ENCODE assay signal across 18 cellular contexts in genomic region chr4:111681270-111681669, GRCh38.
DNase-seq lines count a peak whose midpoint lies in the region; ATAC-seq and TF ChIP-seq lines count a peak whose summit lies in the region.
"Had no signal": no experiment of that assay in that cellular context is flagged by ENCODE, and none has a peak within 500 bp of the region (broad histone marks: within the 10 kb centered on the region; RNA-seq: fewer than 3 reads in every experiment).

No MANE protein-coding gene starts in this region.

- H3K23ac ChIP-seq in mesendoderm (ENCODE audit: low read length) = no peak overlapping the region

- peaks cover 13% of the 10 kb centered on the region for H3K9me3 Mint-ChIP-seq in stimulated activated effector memory CD8-positive, alpha-beta T cell treated with anti-CD3 and anti-CD28 coated beads, Interleukin-12 subunit alpha, Interleukin-12 subunit beta, amount 100 ng/mL, for 72 hours
- H3K9me3 Mint-ChIP-seq: CD4-positive, alpha-beta T cell had no signal

- H3K56ac ChIP-seq in mesendoderm (ENCODE audit: low read length) = no peak overlapping the region

- H3K36me3 Mint-ChIP-seq in stimulated activated effector memory CD8-positive, alpha-beta T cell treated with anti-CD3 and anti-CD28 coated beads, Interleukin-12 subunit alpha, Interleukin-12 subunit beta, amount 100 ng/mL, for 72 hours = no peaks in the 10 kb centered on the region
- H3K36me3 Mint-ChIP-seq: CD8-positive, alpha-beta T cell had no signal

- no peak overlapping the region for H3K4ac ChIP-seq in mesendoderm (ENCODE audit: low read depth, low read length)

- no peak for TF ChIP-seq CTCF in SK-N-SH (IDR thresholded peaks at IDR 0.05)

- H4K5ac ChIP-seq in mesendoderm (ENCODE audit: low read length) = no peak overlapping the region

- H3K4me2 ChIP-seq in SK-N-SH = peak overlapping the region; percentile 62; the same call in 1 of the 2 replicates
- no peak overlapping the region for H3K4me2 ChIP-seq in mesendoderm (ENCODE audit: low read length)
- H3K4me2 ChIP-seq: A549; BLaER1 treated with 17β-estradiol and CSF1 and Interleukin-3, amounts not matched to agents 10 nM and 100 nM had no signal

- POLR2A ChIA-PET in SK-N-SH (lab: Yijun Ruan, JAX) = no interaction called here

- no peak for TF ChIP-seq RAD21 in SK-N-SH (IDR thresholded peaks at IDR 0.05; ENCODE audit: low read length)

- H2AFZ ChIP-seq in SK-N-SH (ENCODE audit: low read depth) = no peak overlapping the region
- peak overlapping the region; percentile 64 for H2AFZ ChIP-seq in neuron (ENCODE audit: low read depth, low read length)

- H2AK5ac ChIP-seq in mesendoderm (ENCODE audit: low read length) = no peak overlapping the region

- H3K18ac ChIP-seq in mesendoderm (ENCODE audit: low read length) = peak overlapping the region; percentile 75

- H3K9me2 ChIP-seq in SK-N-SH = no peaks in the 10 kb centered on the region

- no peak for ATAC-seq in SK-N-SH treated with all-trans-retinoic acid at 6 μM for 48 hours
- no peak for ATAC-seq in stimulated activated effector memory CD8-positive, alpha-beta T cell treated with anti-CD3 and anti-CD28 coated beads, Interleukin-12 subunit alpha, Interleukin-12 subunit beta, amount 100 ng/mL, for 72 hours
- ATAC-seq: A549; CD8-positive, alpha-beta T cell had no signal

- no peaks in the 10 kb centered on the region for H3K79me1 ChIP-seq in mesendoderm (ENCODE audit: low read length)

- H3K27ac ChIP-seq in SK-N-SH (ENCODE audit: low read depth in 2 of 2, low read length in 1 of 2) = no peak overlapping the region
- H3K27ac ChIP-seq in mesendoderm (ENCODE audit: low read depth, low read length) = no peak overlapping the region
- H3K27ac ChIP-seq: 22Rv1; A549; BLaER1 treated with 17β-estradiol and CSF1 and Interleukin-3, amounts not matched to agents 10 nM and 100 nM; C4-2B had no signal

- CTCF ChIA-PET in SK-N-SH (lab: Yijun Ruan, JAX) = no interaction called here

- no peaks in the 10 kb centered on the region for H3K79me2 ChIP-seq in SK-N-SH (ENCODE audit: insufficient read depth)
- no peaks in the 10 kb centered on the region for H3K79me2 ChIP-seq in mesendoderm (ENCODE audit: control insufficient read depth, insufficient read depth, low read length)

- H2BK5ac ChIP-seq in mesendoderm (ENCODE audit: low read length) = no peak overlapping the region

- H3K27ac Mint-ChIP-seq in stimulated activated effector memory CD8-positive, alpha-beta T cell treated with anti-CD3 and anti-CD28 coated beads, Interleukin-12 subunit alpha, Interleukin-12 subunit beta, amount 100 ng/mL, for 72 hours = no peak overlapping the region
- H3K27ac Mint-ChIP-seq: B cell; CD4-positive, alpha-beta T cell; CD8-positive, alpha-beta T cell had no signal

- H3K9me3 ChIP-seq in SK-N-SH (no peaks in the 10 kb centered on the region), neuron (ENCODE audit: low read length) (no peaks in the 10 kb centered on the region)
- H3K9me3 ChIP-seq: A549; BLaER1 treated with 17β-estradiol and CSF1 and Interleukin-3, amounts not matched to agents 10 nM and 100 nM; Caco-2 had no signal

- H3K9ac ChIP-seq in SK-N-SH (no peak overlapping the region), mesendoderm (ENCODE audit: low read length) (no peak overlapping the region)
- H3K9ac ChIP-seq: BLaER1 treated with 17β-estradiol and CSF1 and Interleukin-3, amounts not matched to agents 10 nM and 100 nM had no signal

- no peak overlapping the region for H2BK120ac ChIP-seq in mesendoderm (ENCODE audit: low read depth, low read length)

- H3F3A ChIP-seq in SK-N-SH (replicated peaks; ENCODE audit: insufficient read depth) = no peaks in the 10 kb centered on the region

- no peaks in the 10 kb centered on the region for H3K36me3 ChIP-seq in SK-N-SH (replicated peaks in 1 of 2; ENCODE audit: control insufficient read depth in 1 of 2, insufficient read depth in 2 of 2, low read length in 1 of 2)
- H3K36me3 ChIP-seq in mesendoderm (ENCODE audit: control insufficient read depth, insufficient read depth, low read length) = no peaks in the 10 kb centered on the region
- no peaks in the 10 kb centered on the region for H3K36me3 ChIP-seq in neuron (ENCODE audit: insufficient read depth, low read length)
- H3K36me3 ChIP-seq: BLaER1 treated with 17β-estradiol and CSF1 and Interleukin-3, amounts not matched to agents 10 nM and 100 nM had no signal

- DNase-seq in SK-N-SH (no peak), mesendoderm (no peak)
- no peak for DNase-seq in stimulated activated effector memory CD8-positive, alpha-beta T cell treated with anti-CD3 and anti-CD28 coated beads, Interleukin-12 subunit alpha, Interleukin-12 subunit beta, amount 100 ng/mL, for 72 hours (ENCODE audit: low spot score in 2 of 2)
- DNase-seq in activated naive CD4-positive, alpha-beta T cell (lab: John Stamatoyannopoulos, UW) = no peak
- DNase-seq: AML-193; Caco-2; Calu3; CD4-positive, alpha-beta T cell; CD8-positive, alpha-beta T cell; DMS79 treated with DMSO at 0.1 percent for 48 hours; GF-D8 had no signal

- H3K4me1 ChIP-seq in SK-N-SH (ENCODE audit: control insufficient read depth in 1 of 2, insufficient read depth in 2 of 2, low read depth in 1 of 2, low read length in 1 of 2) (no peaks in the 10 kb centered on the region; a peak in 1 of 4 replicates), mesendoderm (ENCODE audit: control insufficient read depth, low read depth, low read length) (peaks cover 8% of the 10 kb centered on the region), neuron (ENCODE audit: insufficient read depth, low read length) (peaks cover 45% of the 10 kb centered on the region)
- H3K4me1 ChIP-seq: A549; BLaER1 treated with 17β-estradiol and CSF1 and Interleukin-3, amounts not matched to agents 10 nM and 100 nM; Caco-2 had no signal

- H3K27me3 ChIP-seq in SK-N-SH (ENCODE audit: insufficient read depth) (no peaks in the 10 kb centered on the region; the same call in 1 of the 2 replicates), mesendoderm (ENCODE audit: insufficient read depth, low read length, poor library complexity) (no peaks in the 10 kb centered on the region), neuron (ENCODE audit: insufficient read depth, low read length) (no peaks in the 10 kb centered on the region)
- H3K27me3 ChIP-seq: BLaER1 treated with 17β-estradiol and CSF1 and Interleukin-3, amounts not matched to agents 10 nM and 100 nM had no signal

- no peak overlapping the region for H4K8ac ChIP-seq in mesendoderm (ENCODE audit: low read depth, low read length)

- H3K4me3 ChIP-seq in SK-N-SH (ENCODE audit: low read depth in 2 of 2, low read length in 1 of 2) = peak overlapping the region in 1 of 2 experiments; percentile 33; a peak in 1 of 4 replicates
- no peak overlapping the region for H3K4me3 ChIP-seq in mesendoderm (ENCODE audit: low read length)
- no peak overlapping the region for H3K4me3 ChIP-seq in neuron (ENCODE audit: low read length)
- H3K4me3 ChIP-seq: A549; BLaER1 treated with 17β-estradiol and CSF1 and Interleukin-3, amounts not matched to agents 10 nM and 100 nM had no signal

- H4K20me1 ChIP-seq in SK-N-SH (ENCODE audit: insufficient read depth) = no peaks in the 10 kb centered on the region
- H4K20me1 ChIP-seq: BLaER1 treated with 17β-estradiol and CSF1 and Interleukin-3, amounts not matched to agents 10 nM and 100 nM had no signal

- 1% methylated on average over 3 of the region's 3 CpGs for WGBS in SK-N-SH (ENCODE audit: low lambda C conversion rate)
- no CpG with 5 or more reads among the region's 3 CpGs for WGBS in mesendoderm (ENCODE audit: extremely low coverage, insufficient coverage, low lambda C conversion rate)

- H2BK15ac ChIP-seq in mesendoderm (replicated peaks; ENCODE audit: low read depth) = no peak overlapping the region

- TF ChIP-seq EP300 in SK-N-SH (IDR thresholded peaks at IDR 0.05; ENCODE audit: borderline replicate concordance in 1 of 2, low read depth in 1 of 2, low read length in 1 of 2) = no peak

- H3K4me3 Mint-ChIP-seq in stimulated activated effector memory CD8-positive, alpha-beta T cell treated with anti-CD3 and anti-CD28 coated beads, Interleukin-12 subunit alpha, Interleukin-12 subunit beta, amount 100 ng/mL, for 72 hours = no peak overlapping the region
- H3K4me3 Mint-ChIP-seq: B cell; CD4-positive, alpha-beta T cell; CD8-positive, alpha-beta T cell had no signal

- H3K4me1 Mint-ChIP-seq in stimulated activated effector memory CD8-positive, alpha-beta T cell treated with anti-CD3 and anti-CD28 coated beads, Interleukin-12 subunit alpha, Interleukin-12 subunit beta, amount 100 ng/mL, for 72 hours = no peaks in the 10 kb centered on the region
- H3K4me1 Mint-ChIP-seq: B cell had no signal

TF ChIP-seq in SK-N-SH, 30 proteins besides CTCF, POLR2A, EP300 and RAD21 (continues in another document):
- TF ChIP-seq TEAD4 (IDR thresholded peaks at IDR 0.05; ENCODE audit: borderline replicate concordance, insufficient read depth) = no peak
- no peak for TF ChIP-seq GABPA (IDR thresholded peaks at IDR 0.05; ENCODE audit: low read depth)
- no peak for TF ChIP-seq SMC3 (IDR thresholded peaks at IDR 0.05; ENCODE audit: low read depth, low read length)
- no peak for TF ChIP-seq MEF2A (IDR thresholded peaks at IDR 0.05; ENCODE audit: borderline replicate concordance, low read depth)
- TF ChIP-seq USF2 (IDR thresholded peaks at IDR 0.05; ENCODE audit: borderline replicate concordance, low read depth, low read length) = no peak

TF ChIP-seq in SK-N-SH treated with all-trans-retinoic acid at 6 μM for 48 hours, 23 proteins besides CTCF, POLR2A, EP300 and RAD21:
- TF ChIP-seq SNAI2 (CRISPR knock-in tag; IDR thresholded peaks at IDR 0.05) (no peak), ESRRG (CRISPR knock-in tag; IDR thresholded peaks at IDR 0.05) (no peak)
